In the genomic region with DNA sequence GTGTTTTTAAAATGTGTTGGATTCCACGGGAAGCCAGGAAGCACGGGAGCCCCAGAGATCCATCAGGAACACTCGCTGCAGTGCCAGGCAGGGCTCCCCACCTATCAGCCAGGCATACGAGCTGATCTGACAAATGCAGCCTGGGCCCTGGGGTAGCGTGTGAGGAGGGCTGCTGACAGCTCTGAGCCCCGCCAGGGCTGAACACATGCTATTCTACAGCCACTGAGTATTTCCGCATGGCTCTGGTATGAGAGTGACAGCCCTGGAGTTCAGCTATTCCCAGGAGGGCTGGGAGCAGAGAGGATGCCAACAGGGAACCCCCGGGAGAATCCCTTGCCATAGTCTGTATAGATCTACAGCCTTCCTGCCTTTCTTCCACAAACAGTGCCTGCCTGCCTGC, we compare ENCODE assay signal across 12 cellular contexts.
"Had no signal": no experiment of that assay in that cellular context is flagged by ENCODE, and none has a peak within 500 bp of the region (broad histone marks: within the 10 kb centered on the region; RNA-seq: fewer than 3 reads in every experiment).

No MANE protein-coding gene starts in this region.

- H3K4me1 ChIP-seq: adrenal gland, upper lobe of left lung had no signal

- ATAC-seq: activated T-helper 17 cell treated with anti-CD3 and anti-CD28 coated beads, Interleukin-2, amount 50 U/mL, for 72 hours; stimulated activated naive CD8-positive, alpha-beta T cell treated with anti-CD3 and anti-CD28 coated beads, Interleukin-15, Interleukin-2, amounts not matched to agents 100 U/mL and 50 U/mL, for 24 hours had no signal

- H3K27me3 ChIP-seq: adrenal gland, dorsolateral prefrontal cortex, esophagus muscularis mucosa, upper lobe of left lung had no signal

- H3K27ac ChIP-seq: adrenal gland, brain microvascular endothelial cell, dorsolateral prefrontal cortex, esophagus muscularis mucosa, upper lobe of left lung had no signal

- H3K4me3 ChIP-seq: adrenal gland, dorsolateral prefrontal cortex, esophagus muscularis mucosa, upper lobe of left lung had no signal

- H3K9me3 ChIP-seq: adrenal gland had no signal

- DNase-seq: activated CD4-positive, alpha-beta T cell treated with anti-CD3 and anti-CD28 coated beads for 48 hours; activated naive CD4-positive, alpha-beta T cell treated with anti-CD3 and anti-CD28 coated beads for 36 hours; activated T-cell treated with anti-CD3 and anti-CD28 coated beads for 4 hours; adrenal gland; brain microvascular endothelial cell; dorsolateral prefrontal cortex; stimulated activated CD4-positive, alpha-beta T cell treated with anti-CD3 and anti-CD28 coated beads, Interleukin-4, amount 100 ng/mL, for 1 hour; stimulated activated CD8-positive, alpha-beta memory T cell treated with anti-CD3 and anti-CD28 coated beads, Interleukin-4, amount 100 ng/mL, for 48 hours; stimulated activated naive CD8-positive, alpha-beta T cell treated with anti-CD3 and anti-CD28 coated beads, Interleukin-15, Interleukin-2, amounts not matched to agents 100 U/mL and 50 U/mL, for 24 hours; upper lobe of left lung had no signal

- H3K36me3 ChIP-seq: adrenal gland, brain microvascular endothelial cell, esophagus muscularis mucosa, upper lobe of left lung had no signal
